8 cellular contexts compared by ENCODE assay signal in the genomic region with DNA sequence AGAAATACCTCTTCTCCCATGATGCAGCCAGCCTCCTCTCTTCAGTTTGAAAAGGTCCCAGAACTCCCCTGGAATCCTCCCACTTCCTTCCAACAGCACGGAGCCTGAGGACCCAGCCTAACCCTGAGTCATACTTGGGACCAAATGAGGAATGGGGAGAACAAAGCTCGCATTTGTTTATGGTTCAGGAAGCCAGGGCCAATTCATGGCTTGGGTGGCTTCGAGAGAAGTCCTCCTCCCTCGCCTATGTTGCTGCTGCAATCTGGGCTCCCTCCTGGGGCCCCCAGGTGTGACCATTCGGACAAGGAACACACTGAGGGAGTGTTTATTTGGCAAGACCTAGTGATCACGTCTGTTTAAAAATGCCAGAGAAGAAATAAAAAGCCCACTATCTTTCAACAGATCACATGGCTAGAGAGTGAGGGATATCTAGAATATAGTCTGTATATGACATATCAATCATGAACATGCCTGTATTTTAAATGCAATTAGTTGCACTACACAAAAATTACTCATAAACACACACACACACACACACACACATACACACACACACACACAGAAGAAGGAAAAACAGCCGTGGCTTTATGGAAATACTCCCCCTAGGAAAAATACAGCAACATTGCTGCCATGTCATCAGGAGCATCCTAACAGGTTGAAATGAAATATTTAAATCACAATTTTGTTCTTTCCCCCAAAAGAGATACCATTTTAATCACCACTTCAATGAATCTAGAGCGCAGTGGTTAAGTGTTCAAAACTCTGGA.
A peak's percentile ranks its signal among the peaks of the same experiment; 100 is the strongest.
DNase-seq lines count a peak whose midpoint lies in the region; ATAC-seq, FAIRE-seq and TF ChIP-seq lines count a peak whose summit lies in the region.

No MANE protein-coding gene starts in this region.

- H3K4me3 ChIP-seq in keratinocyte (ENCODE audit: control insufficient read depth in 2 of 3, extremely low read depth in 1 of 3, insufficient read depth in 2 of 3, low read depth in 1 of 3, low read length in 3 of 3) = peak overlapping the region; percentile 28 to 39 (median 36)
- H3K4me3 ChIP-seq in thyroid gland (replicated peaks in 1 of 3) = no peak overlapping the region

- peak overlapping the region; percentile 18 for H2AFZ ChIP-seq in keratinocyte (ENCODE audit: control insufficient read depth, low read length)

- H3K36me3 ChIP-seq in keratinocyte (ENCODE audit: control insufficient read depth in 2 of 2, extremely low read depth in 1 of 2, insufficient read depth in 2 of 2, low read length in 2 of 2) (no peaks in the 10 kb centered on the region), thyroid gland (no peaks in the 10 kb centered on the region)

- H3K9me3 ChIP-seq in keratinocyte (ENCODE audit: control insufficient read depth, low read depth, low read length) = no peaks in the 10 kb centered on the region
- no peaks in the 10 kb centered on the region for H3K9me3 ChIP-seq in thyroid gland

- no peak for ATAC-seq in HG02870 (IDR thresholded peaks at IDR 0.05; ENCODE audit: unreplicated experiment)

- no peaks in the 10 kb centered on the region for H3K9me1 ChIP-seq in keratinocyte (ENCODE audit: control insufficient read depth, extremely low read depth, insufficient read depth, low read length)

- dilution Hi-C loops in keratinocyte (cut with MboI; ENCODE audit: extremely low pct_ligation_motif_present, low sequenced_read_pairs) = no loop called here

- peak; percentile 34 for DNase-seq in HTR-8/SVneo (ENCODE audit: insufficient read length, low spot score)
- peak in 51 of 61 donors; percentile 1 to 61 (median 19) for DNase-seq in caudate nucleus (lab: John Stamatoyannopoulos, UW)
- no peak for DNase-seq in keratinocyte (ENCODE audit: low read depth, low spot score)
- peak; percentile 67 to 69 for DNase-seq in thyroid gland
- no peak for DNase-seq in germinal center (ENCODE audit: low spot score)
- DNase-seq in NCI-H2227 treated with DMSO at 0.1 percent for 48 hours (lab: John Stamatoyannopoulos, UW) = no peak
- no peak for DNase-seq in NCI-H2029 treated with DMSO at 0.1 percent for 48 hours (lab: John Stamatoyannopoulos, UW)

- H3K4me1 ChIP-seq in keratinocyte (ENCODE audit: control insufficient read depth, extremely low read depth, insufficient read depth, low read length) (peaks cover 16% of the 10 kb centered on the region), thyroid gland (peaks cover 15 to 25% of the 10 kb centered on the region in 2 donors)

- peak overlapping the region; percentile 53 for H3K4me2 ChIP-seq in keratinocyte (ENCODE audit: control insufficient read depth, extremely low read depth, insufficient read depth, low read depth, low read length)

- no peak for TF ChIP-seq POLR2A in thyroid gland (IDR thresholded peaks at IDR 0.05)

- no peaks in the 10 kb centered on the region for H3K27me3 ChIP-seq in keratinocyte (ENCODE audit: control insufficient read depth, extremely low read depth, insufficient read depth, low read length)
- no peaks in the 10 kb centered on the region for H3K27me3 ChIP-seq in thyroid gland

- no peak for TF ChIP-seq CTCF in keratinocyte (optimal IDR thresholded peaks at IDR 0.05 in 1 of 3, IDR thresholded peaks at IDR 0.05 in 1 of 3, conservative IDR thresholded peaks at IDR 0.05 in 1 of 3; ENCODE audit: extremely low read depth in 1 of 3, insufficient read depth in 2 of 3, low read length in 3 of 3)
- TF ChIP-seq CTCF in thyroid gland (IDR thresholded peaks at IDR 0.05) = no peak

- H3K27ac ChIP-seq in caudate nucleus (ENCODE audit: low read depth, low read length) = no peak overlapping the region
- H3K27ac ChIP-seq in keratinocyte (ENCODE audit: control insufficient read depth, insufficient read depth, low read length) = peak overlapping the region; percentile 82
- peak overlapping the region in 2 of 3 donors; percentile 36 to 59 for H3K27ac ChIP-seq in thyroid gland

- intact Hi-C loops in thyroid gland (cut with DNase I) = no loop called here

- no peaks in the 10 kb centered on the region for H4K20me1 ChIP-seq in keratinocyte (ENCODE audit: control insufficient read depth, extremely low read depth, insufficient read depth, low read length)

- peak overlapping the region; percentile 69 for H3K9ac ChIP-seq in keratinocyte (ENCODE audit: control insufficient read depth, extremely low read depth, insufficient read depth, low read length)

- no peak for FAIRE-seq in HTR-8/SVneo (lab: Jason Lieb, UNC)
- FAIRE-seq in keratinocyte (lab: Jason Lieb, UNC) = peak; percentile 61

- peaks cover 18% of the 10 kb centered on the region for H3K79me2 ChIP-seq in keratinocyte (ENCODE audit: control insufficient read depth, insufficient read depth, low read length)

- WGBS in thyroid gland, 2 donors = 41 to 45% methylated on average over 4 of the region's 8 CpGs

Comparison
In these comparisons a context has a peak if more than half of its experiments do, and no peak if none do; other contexts are left out.
1. DNase-seq: peak in HTR-8/SVneo (single experiment), caudate nucleus (51 of 61) and thyroid gland (2 of 2); none in keratinocyte (single experiment), germinal center (single experiment), NCI-H2227 treated with DMSO at 0.1 percent for 48 hours (single experiment) and NCI-H2029 treated with DMSO at 0.1 percent for 48 hours (single experiment).
2. H3K4me3 ChIP-seq: peak in keratinocyte (3 of 3); none in thyroid gland (0 of 3).